ENCODE assay signal across 1 cellular context in genomic region chr2:95670167-95670566, GRCh38.
TF ChIP-seq lines count a peak whose summit lies in the region.

No MANE protein-coding gene starts in this region.

TF ChIP-seq in HepG2, 621 proteins besides CTCF, POLR2A, EP300 and RAD21 (continued from another document):
- TF ChIP-seq NCOR1 (IDR thresholded peaks at IDR 0.05; ENCODE audit: borderline replicate concordance, low read length) (no peak), ZNF546 (CRISPR knock-in tag; conservative IDR thresholded peaks at IDR 0.05) (no peak)
TF ChIP-seq in HepG2: peak in this region for 0.
